ENCODE assay signal across 1 cellular context in genomic region chr17:1252203-1252608, GRCh38.
TF ChIP-seq lines count a peak whose summit lies in the region.

No MANE protein-coding gene starts in this region.

TF ChIP-seq in K562, 482 proteins besides CTCF, POLR2A, EP300 and RAD21 (continued from another document):
- TF ChIP-seq, protein P1, sequence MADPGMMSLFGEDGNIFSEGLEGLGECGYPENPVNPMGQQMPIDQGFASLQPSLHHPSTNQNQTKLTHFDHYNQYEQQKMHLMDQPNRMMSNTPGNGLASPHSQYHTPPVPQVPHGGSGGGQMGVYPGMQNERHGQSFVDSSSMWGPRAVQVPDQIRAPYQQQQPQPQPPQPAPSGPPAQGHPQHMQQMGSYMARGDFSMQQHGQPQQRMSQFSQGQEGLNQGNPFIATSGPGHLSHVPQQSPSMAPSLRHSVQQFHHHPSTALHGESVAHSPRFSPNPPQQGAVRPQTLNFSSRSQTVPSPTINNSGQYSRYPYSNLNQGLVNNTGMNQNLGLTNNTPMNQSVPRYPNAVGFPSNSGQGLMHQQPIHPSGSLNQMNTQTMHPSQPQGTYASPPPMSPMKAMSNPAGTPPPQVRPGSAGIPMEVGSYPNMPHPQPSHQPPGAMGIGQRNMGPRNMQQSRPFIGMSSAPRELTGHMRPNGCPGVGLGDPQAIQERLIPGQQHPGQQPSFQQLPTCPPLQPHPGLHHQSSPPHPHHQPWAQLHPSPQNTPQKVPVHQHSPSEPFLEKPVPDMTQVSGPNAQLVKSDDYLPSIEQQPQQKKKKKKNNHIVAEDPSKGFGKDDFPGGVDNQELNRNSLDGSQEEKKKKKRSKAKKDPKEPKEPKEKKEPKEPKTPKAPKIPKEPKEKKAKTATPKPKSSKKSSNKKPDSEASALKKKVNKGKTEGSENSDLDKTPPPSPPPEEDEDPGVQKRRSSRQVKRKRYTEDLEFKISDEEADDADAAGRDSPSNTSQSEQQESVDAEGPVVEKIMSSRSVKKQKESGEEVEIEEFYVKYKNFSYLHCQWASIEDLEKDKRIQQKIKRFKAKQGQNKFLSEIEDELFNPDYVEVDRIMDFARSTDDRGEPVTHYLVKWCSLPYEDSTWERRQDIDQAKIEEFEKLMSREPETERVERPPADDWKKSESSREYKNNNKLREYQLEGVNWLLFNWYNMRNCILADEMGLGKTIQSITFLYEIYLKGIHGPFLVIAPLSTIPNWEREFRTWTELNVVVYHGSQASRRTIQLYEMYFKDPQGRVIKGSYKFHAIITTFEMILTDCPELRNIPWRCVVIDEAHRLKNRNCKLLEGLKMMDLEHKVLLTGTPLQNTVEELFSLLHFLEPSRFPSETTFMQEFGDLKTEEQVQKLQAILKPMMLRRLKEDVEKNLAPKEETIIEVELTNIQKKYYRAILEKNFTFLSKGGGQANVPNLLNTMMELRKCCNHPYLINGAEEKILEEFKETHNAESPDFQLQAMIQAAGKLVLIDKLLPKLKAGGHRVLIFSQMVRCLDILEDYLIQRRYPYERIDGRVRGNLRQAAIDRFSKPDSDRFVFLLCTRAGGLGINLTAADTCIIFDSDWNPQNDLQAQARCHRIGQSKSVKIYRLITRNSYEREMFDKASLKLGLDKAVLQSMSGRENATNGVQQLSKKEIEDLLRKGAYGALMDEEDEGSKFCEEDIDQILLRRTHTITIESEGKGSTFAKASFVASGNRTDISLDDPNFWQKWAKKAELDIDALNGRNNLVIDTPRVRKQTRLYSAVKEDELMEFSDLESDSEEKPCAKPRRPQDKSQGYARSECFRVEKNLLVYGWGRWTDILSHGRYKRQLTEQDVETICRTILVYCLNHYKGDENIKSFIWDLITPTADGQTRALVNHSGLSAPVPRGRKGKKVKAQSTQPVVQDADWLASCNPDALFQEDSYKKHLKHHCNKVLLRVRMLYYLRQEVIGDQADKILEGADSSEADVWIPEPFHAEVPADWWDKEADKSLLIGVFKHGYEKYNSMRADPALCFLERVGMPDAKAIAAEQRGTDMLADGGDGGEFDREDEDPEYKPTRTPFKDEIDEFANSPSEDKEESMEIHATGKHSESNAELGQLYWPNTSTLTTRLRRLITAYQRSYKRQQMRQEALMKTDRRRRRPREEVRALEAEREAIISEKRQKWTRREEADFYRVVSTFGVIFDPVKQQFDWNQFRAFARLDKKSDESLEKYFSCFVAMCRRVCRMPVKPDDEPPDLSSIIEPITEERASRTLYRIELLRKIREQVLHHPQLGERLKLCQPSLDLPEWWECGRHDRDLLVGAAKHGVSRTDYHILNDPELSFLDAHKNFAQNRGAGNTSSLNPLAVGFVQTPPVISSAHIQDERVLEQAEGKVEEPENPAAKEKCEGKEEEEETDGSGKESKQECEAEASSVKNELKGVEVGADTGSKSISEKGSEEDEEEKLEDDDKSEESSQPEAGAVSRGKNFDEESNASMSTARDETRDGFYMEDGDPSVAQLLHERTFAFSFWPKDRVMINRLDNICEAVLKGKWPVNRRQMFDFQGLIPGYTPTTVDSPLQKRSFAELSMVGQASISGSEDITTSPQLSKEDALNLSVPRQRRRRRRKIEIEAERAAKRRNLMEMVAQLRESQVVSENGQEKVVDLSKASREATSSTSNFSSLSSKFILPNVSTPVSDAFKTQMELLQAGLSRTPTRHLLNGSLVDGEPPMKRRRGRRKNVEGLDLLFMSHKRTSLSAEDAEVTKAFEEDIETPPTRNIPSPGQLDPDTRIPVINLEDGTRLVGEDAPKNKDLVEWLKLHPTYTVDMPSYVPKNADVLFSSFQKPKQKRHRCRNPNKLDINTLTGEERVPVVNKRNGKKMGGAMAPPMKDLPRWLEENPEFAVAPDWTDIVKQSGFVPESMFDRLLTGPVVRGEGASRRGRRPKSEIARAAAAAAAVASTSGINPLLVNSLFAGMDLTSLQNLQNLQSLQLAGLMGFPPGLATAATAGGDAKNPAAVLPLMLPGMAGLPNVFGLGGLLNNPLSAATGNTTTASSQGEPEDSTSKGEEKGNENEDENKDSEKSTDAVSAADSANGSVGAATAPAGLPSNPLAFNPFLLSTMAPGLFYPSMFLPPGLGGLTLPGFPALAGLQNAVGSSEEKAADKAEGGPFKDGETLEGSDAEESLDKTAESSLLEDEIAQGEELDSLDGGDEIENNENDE (IDR thresholded peaks at IDR 0.05; ENCODE audit: low read depth, low read length), result no peak
- TF ChIP-seq ILK (tag; IDR thresholded peaks at IDR 0.05; ENCODE audit: borderline replicate concordance, low read depth), result no peak
TF ChIP-seq in K562: peak in this region for 1.
